17 cellular contexts compared by ENCODE assay signal in genomic region chr11:33178443-33179154, GRCh38. TPM values are rescaled to one million over a fixed set of nuclear protein-coding genes. Genes with fewer than 3 reads are reported as not detected.
DNase-seq lines count a peak whose midpoint lies in the region; ATAC-seq and TF ChIP-seq lines count a peak whose summit lies in the region.
"Had no signal": no experiment of that assay in that cellular context is flagged by ENCODE, and none has a peak within 500 bp of the region (broad histone marks: within the 10 kb centered on the region; RNA-seq: fewer than 3 reads in every experiment).

No MANE protein-coding gene starts in this region.

- no peaks in the 10 kb centered on the region for H3K27me3 ChIP-seq in left ventricle myocardium inferior (ENCODE audit: low read depth)
- no peaks in the 10 kb centered on the region for H3K27me3 ChIP-seq in heart right ventricle
- H3K27me3 ChIP-seq in CD4-positive, alpha-beta memory T cell (ENCODE audit: insufficient read depth, low read length): no peaks in the 10 kb centered on the region
- H3K27me3 ChIP-seq: cardiac muscle cell, dorsolateral prefrontal cortex had no signal

- H3K27me3 Mint-ChIP-seq in dendritic cell treated with granulocyte-macrophage colony-stimulating factor and Interleukin-4, amounts not matched to agents 40 ng/mL and 50 ng/mL, for 4 days: no peaks in the 10 kb centered on the region
- H3K27me3 Mint-ChIP-seq in CD4-positive, alpha-beta memory T cell: peaks cover 0 to 1% of the 10 kb centered on the region in 2 donors
- H3K27me3 Mint-ChIP-seq: stimulated activated naive CD8-positive, alpha-beta T cell treated with anti-CD3 and anti-CD28 coated beads, Interleukin-15, amount 100 ng/mL, for 72 hours had no signal

- peak overlapping the region; percentile 11 for H3K27ac ChIP-seq in left ventricle myocardium inferior (replicated peaks)
- H3K27ac ChIP-seq in heart right ventricle: peak overlapping the region in 1 of 10 donors; percentile 51
- H3K27ac ChIP-seq in CD4-positive, alpha-beta memory T cell (ENCODE audit: low read depth, low read length): no peak overlapping the region
- H3K27ac ChIP-seq: cardiac muscle cell, dorsolateral prefrontal cortex, parathyroid adenoma had no signal

- intact Hi-C loops in left ventricle myocardium inferior (cut with micrococcal nuclease) (no loop called here), heart right ventricle (cut with DNase I) (loop anchor here in 1 of 10 donors (10.0 kb wide), 1 partner anchor 156 kb away; no protein-coding TSS in a partner anchor)
- intact Hi-C loops in dendritic cell treated with granulocyte-macrophage colony-stimulating factor and Interleukin-4, amounts not matched to agents 40 ng/mL and 50 ng/mL, for 4 days (cut with micrococcal nuclease): loop anchor here (5.0 kb wide), 2 partner anchors 34 to 49 kb away; no protein-coding TSS in a partner anchor
- intact Hi-C loops in CD4-positive, alpha-beta memory T cell (cut with micrococcal nuclease): no loop called here

- H3K4me1 Mint-ChIP-seq in dendritic cell treated with granulocyte-macrophage colony-stimulating factor and Interleukin-4, amounts not matched to agents 40 ng/mL and 50 ng/mL, for 4 days (ENCODE audit: low read depth): peaks cover 36% of the 10 kb centered on the region
- peaks cover 8 to 19% (median 12%) of the 10 kb centered on the region in 4 donors for H3K4me1 Mint-ChIP-seq in CD4-positive, alpha-beta memory T cell

- no peak overlapping the region for H3K4me3 Mint-ChIP-seq in dendritic cell treated with granulocyte-macrophage colony-stimulating factor and Interleukin-4, amounts not matched to agents 40 ng/mL and 50 ng/mL, for 4 days
- peak overlapping the region in 2 of 8 donors; percentile 2 to 23 for H3K4me3 Mint-ChIP-seq in CD4-positive, alpha-beta memory T cell

- H3K27ac Mint-ChIP-seq in dendritic cell treated with granulocyte-macrophage colony-stimulating factor and Interleukin-4, amounts not matched to agents 40 ng/mL and 50 ng/mL, for 4 days: peak overlapping the region; percentile 82
- no peak overlapping the region for H3K27ac Mint-ChIP-seq in activated naive CD4-positive, alpha-beta T cell treated with anti-CD3 and anti-CD28 coated beads, Interleukin-2, amount 50 U/mL, for 72 hours
- H3K27ac Mint-ChIP-seq in CD4-positive, alpha-beta memory T cell: no peak overlapping the region
- H3K27ac Mint-ChIP-seq: stimulated activated naive CD8-positive, alpha-beta T cell treated with anti-CD3 and anti-CD28 coated beads, Interleukin-15, amount 100 ng/mL, for 72 hours had no signal

- peaks cover 21% of the 10 kb centered on the region for H3K9me3 Mint-ChIP-seq in dendritic cell treated with granulocyte-macrophage colony-stimulating factor and Interleukin-4, amounts not matched to agents 40 ng/mL and 50 ng/mL, for 4 days
- H3K9me3 Mint-ChIP-seq in activated naive CD4-positive, alpha-beta T cell treated with anti-CD3 and anti-CD28 coated beads, Interleukin-2, amount 50 U/mL, for 72 hours: peaks cover 0 to 4% of the 10 kb centered on the region in 2 donors
- H3K9me3 Mint-ChIP-seq in CD4-positive, alpha-beta memory T cell: no peaks in the 10 kb centered on the region

- TF ChIP-seq CTCF in left ventricle myocardium inferior (IDR thresholded peaks at IDR 0.05; ENCODE audit: borderline replicate concordance) (no peak), heart right ventricle (IDR thresholded peaks at IDR 0.05) (no peak)

- DNase-seq in left ventricle myocardium inferior: no peak
- no peak for DNase-seq in heart right ventricle
- peak; percentile 87 for DNase-seq in NCI-H82 (lab: John Stamatoyannopoulos, UW)
- no peak for DNase-seq in activated naive CD4-positive, alpha-beta T cell treated with anti-CD3 and anti-CD28 coated beads, Interleukin-2, amount 50 U/mL, for 72 hours (ENCODE audit: low spot score in 2 of 2)
- no peak for DNase-seq in CD4-positive, alpha-beta memory T cell
- DNase-seq: dorsolateral prefrontal cortex; NCI-H1417 treated with DMSO at 0.1 percent for 48 hours; NCI-H345; NK-92 treated with Interleukin-12 subunit alpha and Interleukin-12 subunit beta, amount 100 ng/mL, for 24 hours; stimulated activated CD4-positive, alpha-beta T cell treated with anti-CD3 and anti-CD28 coated beads, Interleukin-2, amount 100 ng/mL, for 24 hours; stimulated activated naive CD8-positive, alpha-beta T cell treated with anti-CD3 and anti-CD28 coated beads, Interleukin-15, amount 100 ng/mL, for 72 hours had no signal

- WGBS in heart right ventricle, 2 donors: 39 to 52% methylated on average over 5 of the region's 5 CpGs

- CTCF ChIA-PET in CD4-positive, alpha-beta memory T cell (lab: Charles Lee; ENCODE audit: partially characterized antibody): no interaction called here

- ATAC-seq in heart right ventricle (no peak), GM21576 (IDR thresholded peaks at IDR 0.05; ENCODE audit: unreplicated experiment) (no peak), HG03139 (IDR thresholded peaks at IDR 0.05; ENCODE audit: unreplicated experiment) (no peak)
- ATAC-seq in activated naive CD4-positive, alpha-beta T cell treated with anti-CD3 and anti-CD28 coated beads, Interleukin-2, amount 50 U/mL, for 72 hours: no peak

- H3K4me3 ChIP-seq in left ventricle myocardium inferior (no peak overlapping the region), heart right ventricle (no peak overlapping the region)
- H3K4me3 ChIP-seq in CD4-positive, alpha-beta memory T cell (ENCODE audit: low read length in 2 of 2): no peak overlapping the region
- H3K4me3 ChIP-seq: cardiac muscle cell, dorsolateral prefrontal cortex, lung had no signal

- peaks cover 6% of the 10 kb centered on the region for H3K36me3 Mint-ChIP-seq in dendritic cell treated with granulocyte-macrophage colony-stimulating factor and Interleukin-4, amounts not matched to agents 40 ng/mL and 50 ng/mL, for 4 days (ENCODE audit: low read depth)
- no peaks in the 10 kb centered on the region for H3K36me3 Mint-ChIP-seq in activated naive CD4-positive, alpha-beta T cell treated with anti-CD3 and anti-CD28 coated beads, Interleukin-2, amount 50 U/mL, for 72 hours
- no peaks in the 10 kb centered on the region for H3K36me3 Mint-ChIP-seq in CD4-positive, alpha-beta memory T cell

- H3K4me1 ChIP-seq in left ventricle myocardium inferior (peaks cover 18% of the 10 kb centered on the region), heart right ventricle (peaks cover 0 to 22% (median 0%) of the 10 kb centered on the region in 9 donors)
- H3K4me1 ChIP-seq in CD4-positive, alpha-beta memory T cell (ENCODE audit: insufficient read depth, low read length): peaks cover 8% of the 10 kb centered on the region
- H3K4me1 ChIP-seq: parathyroid adenoma had no signal

- H3K36me3 ChIP-seq in left ventricle myocardium inferior (no peaks in the 10 kb centered on the region), heart right ventricle (no peaks in the 10 kb centered on the region)
- no peaks in the 10 kb centered on the region for H3K36me3 ChIP-seq in CD4-positive, alpha-beta memory T cell (ENCODE audit: insufficient read depth, low read length)
- H3K36me3 ChIP-seq: cardiac muscle cell had no signal

- H3K9me3 ChIP-seq in left ventricle myocardium inferior (replicated peaks) (no peaks in the 10 kb centered on the region), heart right ventricle (no peaks in the 10 kb centered on the region)
- no peaks in the 10 kb centered on the region for H3K9me3 ChIP-seq in CD4-positive, alpha-beta memory T cell (ENCODE audit: control insufficient read depth in 1 of 2, low read length in 2 of 2)

- POLR2A ChIA-PET in CD4-positive, alpha-beta memory T cell (lab: Charles Lee; ENCODE audit: partially characterized antibody): no interaction called here

RNA-seq across cellular contexts. Expression of gene CSTF3, which starts 17.3 kb away (rescaled TPM):
- total RNA-seq in left ventricle myocardium inferior: 11.1 TPM
- total RNA-seq in heart right ventricle: 10 to 100 TPM in 9 of 10 donors, 1 to 10 TPM in 1; 8.6 to 16.0 (median 12.7) TPM
- polyA plus RNA-seq in heart right ventricle: 10 to 100 TPM; 10.6 to 46.1 TPM
- 10 to 100 TPM; 19.1 to 33.1 TPM for total RNA-seq in activated naive CD4-positive, alpha-beta T cell treated with anti-CD3 and anti-CD28 coated beads, Interleukin-2, amount 50 U/mL, for 72 hours
- 10 to 100 TPM; 33.5 to 34.0 TPM for total RNA-seq in CD4-positive, alpha-beta memory T cell
- polyA plus RNA-seq in CD4-positive, alpha-beta memory T cell: 10 to 100 TPM; 18.1 to 18.4 TPM
